Comparison of ENCODE assay signal across 3 cellular contexts in the genomic region with DNA sequence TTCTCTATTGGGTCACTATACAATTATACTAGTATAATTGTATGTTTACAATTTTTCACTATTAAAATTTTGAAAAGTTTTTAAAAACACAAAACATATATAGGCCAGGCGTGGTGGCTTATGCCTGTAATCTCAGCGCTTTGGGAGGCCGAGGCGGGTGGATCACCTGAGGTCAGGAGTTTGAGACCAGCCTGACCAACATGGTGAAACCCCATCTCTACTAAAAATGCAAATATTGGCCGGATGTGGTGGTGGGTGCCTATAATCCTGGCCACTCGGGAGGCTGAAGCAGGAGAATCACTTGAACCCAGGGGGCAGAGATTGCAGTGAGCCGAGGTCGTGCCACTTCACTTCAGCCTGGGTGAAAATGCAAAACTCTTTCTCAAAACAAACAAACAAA. TPM values are rescaled to one million over a fixed set of nuclear protein-coding genes. Genes with fewer than 3 reads are reported as not detected.
"Had no signal": no experiment of that assay in that cellular context is flagged by ENCODE, and none has a peak within 500 bp of the region (broad histone marks: within the 10 kb centered on the region; RNA-seq: fewer than 3 reads in every experiment).

No MANE protein-coding gene starts in this region.

RNA-seq across cellular contexts. Expression of a gene that starts 36.0 kb away (rescaled TPM):
- total RNA-seq: GM23248, H4, HFFc6 had no signal
- polyA plus RNA-seq: GM23248 had no signal
